ENCODE assay signal across 1 cellular context in genomic region chr3:140941434-140942220, GRCh38.
TF ChIP-seq lines count a peak whose summit lies in the region.

Gene SLC25A36, plus strand, starts transcription at chr3:140941836. Its CDS starts 219 bp downstream, at chr3:140942055.

TF ChIP-seq in K562, 482 proteins besides CTCF, POLR2A, EP300 and RAD21 (continued from another document and continues in another):
- TF ChIP-seq ZNF318 (IDR thresholded peaks at IDR 0.05; ENCODE audit: borderline replicate concordance in 1 of 2, low read depth in 1 of 2) (no peak; a peak in 1 of 4 replicates), RREB1 (CRISPR knock-in tag; IDR thresholded peaks at IDR 0.05) (0 out of 2 replicates have a peak, but pooled peaks have one; percentile 43), ILF3 (IDR thresholded peaks at IDR 0.05; ENCODE audit: borderline replicate concordance) (no peak), BCOR (IDR thresholded peaks at IDR 0.05) (no peak), FIP1L1 (IDR thresholded peaks at IDR 0.05; ENCODE audit: low read depth, low read length, poor library complexity, severe bottlenecking) (peak; percentile 68), CBFB (CRISPR knock-in tag; IDR thresholded peaks at IDR 0.05) (no peak), CBFA2T3 (IDR thresholded peaks at IDR 0.05) (no peak), CEBPG (CRISPR knock-in tag; IDR thresholded peaks at IDR 0.05) (peak; percentile 46; the same call in 1 of the 2 replicates), CEBPG (tag; conservative IDR thresholded peaks at IDR 0.05 in 1 of 2, IDR thresholded peaks at IDR 0.05 in 1 of 2) (no peak), NR3C1 (CRISPR knock-in tag; IDR thresholded peaks at IDR 0.05) (peak; percentile 93; the same call in 1 of the 2 replicates), USF2 (CRISPR knock-in tag; IDR thresholded peaks at IDR 0.05) (peak; percentile 81), CHD1 (IDR thresholded peaks at IDR 0.05; ENCODE audit: low read length) (no peak), MYC (IDR thresholded peaks at IDR 0.05; ENCODE audit: low read depth, low read length) (peak; percentile 91), MYC (CRISPR knock-in tag; IDR thresholded peaks at IDR 0.05; ENCODE audit: borderline replicate concordance, low read depth) (no peak), ZNF449 (CRISPR knock-in tag; IDR thresholded peaks at IDR 0.05) (no peak), WHSC1 (IDR thresholded peaks at IDR 0.05; ENCODE audit: low read length) (no peak), CTBP1 (IDR thresholded peaks at IDR 0.05; ENCODE audit: borderline replicate concordance) (peak; percentile 94), ELK3 (CRISPR knock-in tag; IDR thresholded peaks at IDR 0.05) (no peak), CHD7 (IDR thresholded peaks at IDR 0.05; ENCODE audit: low read depth, low read length) (no peak)
